Comparison of ENCODE assay signal across 8 cellular contexts in genomic region chr7:107180378-107180777, GRCh38. TPM values are rescaled to one million over a fixed set of nuclear protein-coding genes. Genes with fewer than 3 reads are reported as not detected.
A peak's percentile ranks its signal among the peaks of the same experiment; 100 is the strongest.
DNase-seq lines count a peak whose midpoint lies in the region; ATAC-seq, FAIRE-seq and TF ChIP-seq lines count a peak whose summit lies in the region.

No MANE protein-coding gene starts in this region.

- peak overlapping the region; percentile 54; the same call in 1 of the 2 replicates for H3K27ac Mint-ChIP-seq in WTC11

- H3K4me1 Mint-ChIP-seq in WTC11, result no peaks in the 10 kb centered on the region

- intact Hi-C loops in aorta (cut with DNase I), result no loop called here

- no peaks in the 10 kb centered on the region for H3K27me3 Mint-ChIP-seq in WTC11 (ENCODE audit: low read depth)

- POLR2A ChIA-PET in WTC11 (lab: Charles Lee), result interaction anchor here (1.8 kb wide), 1 partner anchor 12 kb away, joined by 4 read pairs; the partner anchor contains the start of gene HBP1

- peaks cover 29% of the 10 kb centered on the region for H3K36me3 Mint-ChIP-seq in WTC11

- CTCF ChIA-PET in WTC11 (lab: Charles Lee), result no interaction called here

- no peak for TF ChIP-seq CTCF in WTC11 (IDR thresholded peaks at IDR 0.05)
- no peak for TF ChIP-seq CTCF in D721Med (IDR thresholded peaks at IDR 0.05; ENCODE audit: insufficient read depth, missing control alignments)

- H3K4me1 ChIP-seq in small intestine (ENCODE audit: control insufficient read depth in 2 of 2, insufficient read depth in 1 of 2, low read depth in 1 of 2, low read length in 1 of 2) (peaks cover 0 to 9% of the 10 kb centered on the region in 2 donors), aorta (ENCODE audit: control insufficient read depth in 1 of 2, insufficient read depth in 2 of 2, low read length in 2 of 2) (peaks cover 0 to 4% of the 10 kb centered on the region in 2 donors)

- peak; percentile 18 for DNase-seq in HK-2 (ENCODE audit: unreplicated experiment)
- no peak for DNase-seq in WTC11 (ENCODE audit: low spot score)
- peak; percentile 57 to 91 for DNase-seq in dermis microvascular lymphatic vessel endothelial cell (ENCODE audit: low read depth in 2 of 2)
- peak; percentile 30 for DNase-seq in small intestine
- DNase-seq in hypothalamus (lab: John Stamatoyannopoulos, UW), result no peak
- no peak for DNase-seq in D721Med (ENCODE audit: insufficient read length, low spot score)
- no peak for DNase-seq in aorta

- no peaks in the 10 kb centered on the region for H3K9me3 ChIP-seq in small intestine (ENCODE audit: control insufficient read depth, low read depth)
- H3K9me3 ChIP-seq in aorta (ENCODE audit: control insufficient read depth, low read length), result no peaks in the 10 kb centered on the region

- H3K27me3 ChIP-seq in small intestine (ENCODE audit: control insufficient read depth in 2 of 2, insufficient read depth in 2 of 2, low read length in 2 of 2), result no peaks in the 10 kb centered on the region
- H3K27me3 ChIP-seq in aorta (ENCODE audit: control insufficient read depth in 1 of 2, insufficient read depth in 2 of 2, low read length in 1 of 2), result no peaks in the 10 kb centered on the region

- H3K4me3 ChIP-seq in small intestine (ENCODE audit: low read depth in 1 of 2, low read length in 2 of 2) (no peak overlapping the region), aorta (ENCODE audit: low read length in 2 of 2) (no peak overlapping the region)

- no peaks in the 10 kb centered on the region for H3K9me3 Mint-ChIP-seq in WTC11

- WGBS in small intestine, 3 donors, result 6 to 20% (median 16%) methylated on average over 1 of the region's 1 CpG
- 44 to 47% methylated on average over 1 of the region's 1 CpG for WGBS in aorta, 2 donors

- H3K36me3 ChIP-seq in small intestine (ENCODE audit: control insufficient read depth in 2 of 2, insufficient read depth in 2 of 2, low read length in 2 of 2) (peaks cover 2 to 5% of the 10 kb centered on the region in 2 donors), aorta (ENCODE audit: control insufficient read depth in 1 of 2, insufficient read depth in 2 of 2, low read length in 1 of 2) (peaks cover 0 to 3% of the 10 kb centered on the region in 2 donors)

- no peak overlapping the region for H3K27ac ChIP-seq in small intestine (ENCODE audit: low read depth in 1 of 2, low read length in 1 of 2)
- H3K27ac ChIP-seq in aorta (ENCODE audit: low read depth in 1 of 2, low read length in 2 of 2), result no peak overlapping the region

- H3K4me3 Mint-ChIP-seq in WTC11, result no peak overlapping the region

- no peak for ATAC-seq in WTC11
- no peak for ATAC-seq in HG03520 (IDR thresholded peaks at IDR 0.05; ENCODE audit: unreplicated experiment)
- ATAC-seq in aorta (ENCODE audit: low FRiP score), result no peak

- FAIRE-seq in small intestine (lab: Jason Lieb, UNC) (no peak), D721Med (lab: Jason Lieb, UNC) (no peak)

TF ChIP-seq in WTC11, 78 proteins besides CTCF, POLR2A, EP300 and RAD21:
- TF ChIP-seq SOX15 (CRISPR knock-in tag; IDR thresholded peaks at IDR 0.05), result no peak
- TF ChIP-seq ELF4 (CRISPR knock-in tag; IDR thresholded peaks at IDR 0.05; ENCODE audit: low read depth), result no peak
- no peak for TF ChIP-seq ZNF138 (CRISPR knock-in tag; conservative IDR thresholded peaks at IDR 0.05)
- TF ChIP-seq GTF2I (CRISPR knock-in tag; conservative IDR thresholded peaks at IDR 0.05), result no peak
- TF ChIP-seq ZNF219 (CRISPR knock-in tag; IDR thresholded peaks at IDR 0.05; ENCODE audit: borderline replicate concordance), result no peak
- TF ChIP-seq, protein P1, sequence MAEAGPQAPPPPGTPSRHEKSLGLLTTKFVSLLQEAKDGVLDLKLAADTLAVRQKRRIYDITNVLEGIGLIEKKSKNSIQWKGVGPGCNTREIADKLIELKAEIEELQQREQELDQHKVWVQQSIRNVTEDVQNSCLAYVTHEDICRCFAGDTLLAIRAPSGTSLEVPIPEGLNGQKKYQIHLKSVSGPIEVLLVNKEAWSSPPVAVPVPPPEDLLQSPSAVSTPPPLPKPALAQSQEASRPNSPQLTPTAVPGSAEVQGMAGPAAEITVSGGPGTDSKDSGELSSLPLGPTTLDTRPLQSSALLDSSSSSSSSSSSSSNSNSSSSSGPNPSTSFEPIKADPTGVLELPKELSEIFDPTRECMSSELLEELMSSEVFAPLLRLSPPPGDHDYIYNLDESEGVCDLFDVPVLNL (CRISPR knock-in tag; IDR thresholded peaks at IDR 0.05; ENCODE audit: borderline replicate concordance, low read depth), result no peak
- TF ChIP-seq, protein P2, sequence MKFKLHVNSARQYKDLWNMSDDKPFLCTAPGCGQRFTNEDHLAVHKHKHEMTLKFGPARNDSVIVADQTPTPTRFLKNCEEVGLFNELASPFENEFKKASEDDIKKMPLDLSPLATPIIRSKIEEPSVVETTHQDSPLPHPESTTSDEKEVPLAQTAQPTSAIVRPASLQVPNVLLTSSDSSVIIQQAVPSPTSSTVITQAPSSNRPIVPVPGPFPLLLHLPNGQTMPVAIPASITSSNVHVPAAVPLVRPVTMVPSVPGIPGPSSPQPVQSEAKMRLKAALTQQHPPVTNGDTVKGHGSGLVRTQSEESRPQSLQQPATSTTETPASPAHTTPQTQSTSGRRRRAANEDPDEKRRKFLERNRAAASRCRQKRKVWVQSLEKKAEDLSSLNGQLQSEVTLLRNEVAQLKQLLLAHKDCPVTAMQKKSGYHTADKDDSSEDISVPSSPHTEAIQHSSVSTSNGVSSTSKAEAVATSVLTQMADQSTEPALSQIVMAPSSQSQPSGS (CRISPR knock-in tag; IDR thresholded peaks at IDR 0.05; ENCODE audit: borderline replicate concordance, low read depth), result no peak
- no peak for TF ChIP-seq MLX (CRISPR knock-in tag; IDR thresholded peaks at IDR 0.05)
- no peak for TF ChIP-seq CREB1 (CRISPR knock-in tag; IDR thresholded peaks at IDR 0.05)
- no peak for TF ChIP-seq SMAD3 (CRISPR knock-in tag; IDR thresholded peaks at IDR 0.05; ENCODE audit: borderline replicate concordance)
- TF ChIP-seq PRRX2 (CRISPR knock-in tag; IDR thresholded peaks at IDR 0.05), result no peak
- no peak for TF ChIP-seq FOXK1 (CRISPR knock-in tag; IDR thresholded peaks at IDR 0.05)
- TF ChIP-seq GABPB1 (CRISPR knock-in tag; IDR thresholded peaks at IDR 0.05), result no peak
- TF ChIP-seq ZBTB21 (CRISPR knock-in tag; IDR thresholded peaks at IDR 0.05; ENCODE audit: borderline replicate concordance), result no peak
- TF ChIP-seq, protein P3, sequence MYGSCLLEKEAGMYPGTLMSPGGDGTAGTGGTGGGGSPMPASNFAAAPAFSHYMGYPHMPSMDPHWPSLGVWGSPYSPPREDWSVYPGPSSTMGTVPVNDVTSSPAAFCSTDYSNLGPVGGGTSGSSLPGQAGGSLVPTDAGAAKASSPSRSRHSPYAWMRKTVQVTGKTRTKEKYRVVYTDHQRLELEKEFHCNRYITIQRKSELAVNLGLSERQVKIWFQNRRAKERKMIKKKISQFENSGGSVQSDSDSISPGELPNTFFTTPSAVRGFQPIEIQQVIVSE (CRISPR knock-in tag; IDR thresholded peaks at IDR 0.05; ENCODE audit: borderline replicate concordance), result no peak
- no peak for TF ChIP-seq MXD4 (CRISPR knock-in tag; IDR thresholded peaks at IDR 0.05; ENCODE audit: borderline replicate concordance)

RNA-seq across cellular contexts. Expression of gene HBP1, which starts 11.6 kb away (rescaled TPM):
- total RNA-seq in WTC11 (2021) (27.0 to 31.0 TPM (median 29.2 TPM) in 3 replicates), dermis microvascular lymphatic vessel endothelial cell (152 and 210 TPM in 2 replicates), aorta (10 to 100 TPM; 51.8 to 78.7 TPM)
- polyA plus RNA-seq in small intestine (10 to 100 TPM; 25.1 to 38.6 (median 34.7) TPM), aorta (10 to 100 TPM; 45.5 to 64.0 TPM)

Comparison
In these comparisons a context has a peak if more than half of its experiments do, and no peak if none do; other contexts are left out.
1. DNase-seq: peak in HK-2 (single experiment), dermis microvascular lymphatic vessel endothelial cell (2 of 2) and small intestine (single experiment); none in WTC11 (single experiment), hypothalamus (0 of 51), D721Med (single experiment) and aorta (0 of 2).